ENCODE assay signal across 15 cellular contexts in genomic region chr2:121561617-121562268, GRCh38. TPM values are rescaled to one million over a fixed set of nuclear protein-coding genes. Genes with fewer than 3 reads are reported as not detected.
DNase-seq lines count a peak whose midpoint lies in the region; ATAC-seq, FAIRE-seq and TF ChIP-seq lines count a peak whose summit lies in the region.
"Had no signal": no experiment of that assay in that cellular context is flagged by ENCODE, and none has a peak within 500 bp of the region (broad histone marks: within the 10 kb centered on the region; RNA-seq: fewer than 3 reads in every experiment).

No MANE protein-coding gene starts in this region.

- peak overlapping the region; percentile 48 for H3K27ac Mint-ChIP-seq in astrocyte (ENCODE audit: unreplicated experiment)

- H3K4me3 ChIP-seq in astrocyte (ENCODE audit: insufficient read depth, low read depth, low read length) (no peak overlapping the region), mesendoderm (ENCODE audit: low read length) (no peak overlapping the region)

- H2AFZ ChIP-seq in astrocyte (ENCODE audit: low read depth, low read length): no peak overlapping the region

- no peak overlapping the region for H3K18ac ChIP-seq in mesendoderm (ENCODE audit: low read length)

- H2BK5ac ChIP-seq in mesendoderm (ENCODE audit: low read length): no peak overlapping the region

- H3K4me1 Mint-ChIP-seq in astrocyte (ENCODE audit: low read depth, unreplicated experiment): peaks cover 31% of the 10 kb centered on the region

- H3K23ac ChIP-seq in mesendoderm (ENCODE audit: low read length): no peak overlapping the region

- DNase-seq in COLO829 (ENCODE audit: low spot score) (peak; percentile 53), M059J (ENCODE audit: low read depth) (peak; percentile 77), astrocyte (ENCODE audit: low read depth) (peak; percentile 67), mesendoderm (peak; percentile 39), OCI-M1 (lab: John Stamatoyannopoulos, UW) (no peak), HT-29 (ENCODE audit: low spot score) (no peak)
- no peak for DNase-seq in activated effector memory CD4-positive, alpha-beta T cell treated with anti-CD3 and anti-CD28 coated beads, Interleukin-2, amount 50 U/mL, for 16 hours
- DNase-seq: activated CD4-positive, alpha-beta T cell treated with anti-CD3 and anti-CD28 coated beads, Interleukin-2, amount 50 U/mL, for 1 hour; Calu3; MV-4-11; NCI-H526 treated with DMSO at 0.1 percent for 48 hours had no signal

- ATAC-seq in HG03097 (IDR thresholded peaks at IDR 0.05; ENCODE audit: low FRiP score, unreplicated experiment): no peak

- peaks cover 12% of the 10 kb centered on the region for H3K36me3 Mint-ChIP-seq in astrocyte (ENCODE audit: low read depth, unreplicated experiment)

- H3K4ac ChIP-seq in mesendoderm (ENCODE audit: low read depth, low read length): no peak overlapping the region

- peaks cover 3% of the 10 kb centered on the region for H3K9me3 Mint-ChIP-seq in astrocyte (ENCODE audit: unreplicated experiment)

- H3K27ac ChIP-seq in astrocyte (ENCODE audit: low read depth, low read length): no peak overlapping the region
- no peak overlapping the region for H3K27ac ChIP-seq in mesendoderm (ENCODE audit: low read depth, low read length)

- H3K79me2 ChIP-seq in astrocyte (ENCODE audit: insufficient read depth, low read length) (peaks cover 74% of the 10 kb centered on the region), mesendoderm (ENCODE audit: control insufficient read depth, insufficient read depth, low read length) (peaks cover 16% of the 10 kb centered on the region)

- H3K27me3 ChIP-seq in astrocyte (ENCODE audit: insufficient read depth, low read length): no peaks in the 10 kb centered on the region
- H3K27me3 ChIP-seq in mesendoderm (ENCODE audit: insufficient read depth, low read length, poor library complexity): no peaks in the 10 kb centered on the region

- H3K79me1 ChIP-seq in mesendoderm (ENCODE audit: low read length): peaks cover 23% of the 10 kb centered on the region

- no peak overlapping the region for H3K56ac ChIP-seq in mesendoderm (ENCODE audit: low read length)

- no peak overlapping the region for H2BK15ac ChIP-seq in mesendoderm (replicated peaks; ENCODE audit: low read depth)

- no peak for TF ChIP-seq CTCF in astrocyte (IDR thresholded peaks at IDR 0.05; ENCODE audit: insufficient read depth, low read depth, low read length)

- no peaks in the 10 kb centered on the region for H3K27me3 Mint-ChIP-seq in astrocyte (ENCODE audit: low read depth, unreplicated experiment)

- H3K9ac ChIP-seq in astrocyte (ENCODE audit: low read length): no peak overlapping the region
- H3K9ac ChIP-seq in mesendoderm (ENCODE audit: low read length): no peak overlapping the region

- no peak overlapping the region for H4K8ac ChIP-seq in mesendoderm (ENCODE audit: low read depth, low read length)

- no peak overlapping the region for H2BK120ac ChIP-seq in mesendoderm (ENCODE audit: low read depth, low read length)

- no CpG with 5 or more reads among the region's 2 CpGs for WGBS in mesendoderm (ENCODE audit: extremely low coverage, insufficient coverage, low lambda C conversion rate)

- H3K4me1 ChIP-seq in astrocyte (ENCODE audit: insufficient read depth, low read length): peaks cover 7% of the 10 kb centered on the region
- H3K4me1 ChIP-seq in mesendoderm (ENCODE audit: control insufficient read depth, low read depth, low read length): peaks cover 1% of the 10 kb centered on the region

- no peak for FAIRE-seq in astrocyte (lab: Jason Lieb, UNC)
- FAIRE-seq: endometrium had no signal

- no peak overlapping the region for H3K4me2 ChIP-seq in astrocyte (ENCODE audit: low read length)
- H3K4me2 ChIP-seq in mesendoderm (ENCODE audit: low read length): no peak overlapping the region

- no peak overlapping the region for H2AK5ac ChIP-seq in mesendoderm (ENCODE audit: low read length)

- H3K4me3 Mint-ChIP-seq in astrocyte (ENCODE audit: unreplicated experiment): no peak overlapping the region

- H3K9me3 ChIP-seq in astrocyte (ENCODE audit: insufficient read depth, low read depth, low read length): no peaks in the 10 kb centered on the region

- no peak overlapping the region for H4K5ac ChIP-seq in mesendoderm (ENCODE audit: low read length)

- no peaks in the 10 kb centered on the region for H3K36me3 ChIP-seq in astrocyte (ENCODE audit: insufficient read depth, low read length)
- no peaks in the 10 kb centered on the region for H3K36me3 ChIP-seq in mesendoderm (ENCODE audit: control insufficient read depth, insufficient read depth, low read length)

- H4K20me1 ChIP-seq in astrocyte (ENCODE audit: insufficient read depth, low read length): peaks cover 73% of the 10 kb centered on the region

RNA-seq across cellular contexts. Expression of gene RNU4ATAC, which starts 31.1 kb away (rescaled TPM):
- total RNA-seq in M059J (2014; rRNA removed; shearing (Covaris generic)): under 0.01 TPM in 1 of 2 replicates, not detected in the other
- total RNA-seq in astrocyte: not detected in 2 replicates
- polyA plus RNA-seq in mesendoderm (2013, experiment 1 of 2): not detected
- polyA plus RNA-seq in mesendoderm (2013, experiment 2 of 2): not detected
- total RNA-seq in HT-29 (2014; rRNA removed; shearing (Covaris generic)): not detected in 2 replicates
- total RNA-seq: Calu3, myocyte had no signal
- polyA plus RNA-seq: adipose tissue had no signal

Comparison
In these comparisons a context has a peak if more than half of its experiments do, and no peak if none do; other contexts are left out.
1. DNase-seq: peak in COLO829 (single experiment), M059J (single experiment), astrocyte (single experiment) and mesendoderm (single experiment); none in OCI-M1 (single experiment), activated effector memory CD4-positive, alpha-beta T cell treated with anti-CD3 and anti-CD28 coated beads, Interleukin-2, amount 50 U/mL, for 16 hours (single experiment) and HT-29 (single experiment).